Comparison of ENCODE assay signal across 9 cellular contexts in genomic region chrX:10633722-10634121, GRCh38. TPM values are rescaled to one million over a fixed set of nuclear protein-coding genes. Genes with fewer than 3 reads are reported as not detected.
DNase-seq lines count a peak whose midpoint lies in the region; ATAC-seq and TF ChIP-seq lines count a peak whose summit lies in the region.
"Had no signal": no experiment of that assay in that cellular context is flagged by ENCODE, and none has a peak within 500 bp of the region (broad histone marks: within the 10 kb centered on the region; RNA-seq: fewer than 3 reads in every experiment).

No MANE protein-coding gene starts in this region.

- peaks cover 7 to 15% (median 8%) of the 10 kb centered on the region in 3 experiments; a peak in 6 of 7 replicates for H3K36me3 Mint-ChIP-seq in H9 (ENCODE audit: insufficient read depth in 1 of 3, low read depth in 3 of 3)

- H3K36me3 ChIP-seq in HCT116 (ENCODE audit: control insufficient read depth in 1 of 2, insufficient read depth in 2 of 2, low read length in 2 of 2) (no peaks in the 10 kb centered on the region), PC-3 (ENCODE audit: low read depth, low read length) (no peaks in the 10 kb centered on the region), rectal smooth muscle tissue (ENCODE audit: control insufficient read depth, insufficient read depth, low read length) (no peaks in the 10 kb centered on the region)

- WGBS in H9 (ENCODE audit: extremely low coverage, insufficient read length, low lambda C conversion rate): no CpG with 5 or more reads among the region's 2 CpGs

- no peak overlapping the region for H3K27ac Mint-ChIP-seq in H9
- H3K27ac Mint-ChIP-seq: T-helper 1 cell treated with Interleukin-12 subunit alpha and Interleukin-12 subunit beta and Interleukin-4 antibody, amounts not matched to agents 30 μg/mL and 1 μg/mL, for 36 hours had no signal

- H3K4me2 ChIP-seq in HCT116 (ENCODE audit: low read length) (peak overlapping the region; percentile 72), PC-3 (ENCODE audit: low read length) (peak overlapping the region; percentile 80), H9 (ENCODE audit: insufficient read depth, insufficient read length, low read length) (no peak overlapping the region)

- no peak overlapping the region for H2BK12ac ChIP-seq in H9 (ENCODE audit: insufficient read length, low read depth, low read length)

- H3K4me1 Mint-ChIP-seq in H9: peaks cover 18 to 24% of the 10 kb centered on the region in 2 experiments

- no peaks in the 10 kb centered on the region for H3K23me2 ChIP-seq in H9 (ENCODE audit: insufficient read length, low read depth, low read length, poor library complexity, severe bottlenecking)

- CTCF ChIA-PET in HCT116 (lab: Charles Lee) (no interaction called here), PC-3 (lab: Charles Lee) (interaction anchor here (0.7 kb wide), 1 partner anchor 36 kb away, joined by 4 read pairs; no protein-coding TSS in a partner anchor)

- H3T11ph ChIP-seq in H9 (ENCODE audit: low read length): no peak overlapping the region

- H3K4me3 ChIP-seq in HCT116 (replicated peaks in 1 of 2; ENCODE audit: low read depth in 1 of 2, low read length in 2 of 2) (peak overlapping the region in 1 of 2 experiments; percentile 42; a peak in 2 of 4 replicates), PC-3 (ENCODE audit: low read length) (peak overlapping the region; percentile 51; the same call in 1 of the 2 replicates), fibroblast of the aortic adventitia (ENCODE audit: low read depth, low read length) (no peak overlapping the region), rectal smooth muscle tissue (ENCODE audit: low read length) (no peak overlapping the region)

- no peak overlapping the region for H2AFZ ChIP-seq in HCT116 (ENCODE audit: low read depth, low read length, poor library complexity, severe bottlenecking)
- no peak overlapping the region for H2AFZ ChIP-seq in PC-3 (ENCODE audit: low read length)
- H2AFZ ChIP-seq in H9 (ENCODE audit: low read length): no peak overlapping the region

- H2BK15ac ChIP-seq in H9 (ENCODE audit: low read depth, low read length): no peak overlapping the region

- H3K9me3 ChIP-seq in HCT116 (ENCODE audit: control insufficient read depth in 1 of 2, insufficient read depth in 1 of 2, low read depth in 1 of 2, low read length in 2 of 2) (no peaks in the 10 kb centered on the region), PC-3 (ENCODE audit: low read length) (no peaks in the 10 kb centered on the region), H9 (ENCODE audit: control insufficient read depth, low read depth, low read length) (peaks cover 5% of the 10 kb centered on the region)

- intact Hi-C loops in HCT116 (cut with micrococcal nuclease) (loop anchor here (5.0 kb wide), 1 partner anchor 56 kb away; no protein-coding TSS in a partner anchor), PC-3 (cut with micrococcal nuclease) (loop anchor here (1.0 to 10.0 kb wide), 2 partner anchors 13 to 471 kb away; partner anchors contain the start of gene MID1)

- H3K14ac ChIP-seq in H9 (ENCODE audit: insufficient read depth, low read length): no peak overlapping the region

- H3K9me3 Mint-ChIP-seq in H9: peaks cover 52 to 56% of the 10 kb centered on the region in 2 experiments
- H3K9me3 Mint-ChIP-seq: T-helper 1 cell treated with Interleukin-12 subunit alpha and Interleukin-12 subunit beta and Interleukin-4 antibody, amounts not matched to agents 30 μg/mL and 1 μg/mL, for 36 hours had no signal

- no peak for TF ChIP-seq RAD21 in HCT116 (IDR thresholded peaks at IDR 0.05; ENCODE audit: low read depth)

- H4K20me1 ChIP-seq in HCT116 (ENCODE audit: insufficient read depth) (no peaks in the 10 kb centered on the region), PC-3 (ENCODE audit: low read length) (no peaks in the 10 kb centered on the region), H9 (ENCODE audit: control insufficient read depth, insufficient read depth, insufficient read length) (no peaks in the 10 kb centered on the region)

- H2BK120ac ChIP-seq in H9 (ENCODE audit: low read depth, low read length, poor library complexity, severe bottlenecking): no peak overlapping the region

- POLR2A ChIA-PET in HCT116 (lab: Charles Lee): no interaction called here
- POLR2A ChIA-PET in PC-3 (lab: Charles Lee; ENCODE audit: unreplicated experiment): no interaction called here

- H3F3A ChIP-seq in PC-3 (ENCODE audit: low read length, unreplicated experiment): peaks cover 19% of the 10 kb centered on the region

- H3K9ac ChIP-seq in HCT116 (ENCODE audit: low read length) (peak overlapping the region; percentile 51), PC-3 (ENCODE audit: low read length) (peak overlapping the region; percentile 73), rectal smooth muscle tissue (ENCODE audit: low read length) (no peak overlapping the region), H9 (ENCODE audit: extremely low read depth, insufficient read length, low read length) (no peak overlapping the region)

- RAD21 ChIA-PET in HCT116 (lab: Charles Lee; ENCODE audit: low non-redundant PET in 1 of 2, low total read pairs in 2 of 2, uncharacterized antibody in 2 of 2, unreplicated experiment in 2 of 2): no interaction called here

- no peak overlapping the region for H2BK20ac ChIP-seq in H9 (ENCODE audit: low read depth, low read length, poor library complexity, severe bottlenecking)

- H3K27me3 Mint-ChIP-seq in H9 (ENCODE audit: low read depth): no peaks in the 10 kb centered on the region; the same call in 1 of the 2 replicates

- TF ChIP-seq POLR2A in HCT116 (IDR thresholded peaks at IDR 0.05; ENCODE audit: borderline replicate concordance, extremely low read depth, insufficient read depth, insufficient read length): peak; percentile 7

- no peak overlapping the region for H2BK5ac ChIP-seq in H9 (ENCODE audit: insufficient read length, low read length)

- H3K4ac ChIP-seq in H9 (ENCODE audit: low read depth, low read length): no peak overlapping the region

- no peak overlapping the region for H3K56ac ChIP-seq in H9 (ENCODE audit: insufficient read length, low read depth, low read length)

- ATAC-seq in HCT116: peak; percentile 58
- peak; percentile 61 for ATAC-seq in PC-3
- no peak for ATAC-seq in HG02938 (IDR thresholded peaks at IDR 0.05; ENCODE audit: unreplicated experiment)
- no peak for ATAC-seq in HG02623 (IDR thresholded peaks at IDR 0.05; ENCODE audit: unreplicated experiment)

- H3K79me1 ChIP-seq in H9 (ENCODE audit: insufficient read depth, low read depth, low read length, poor library complexity, severe bottlenecking): no peaks in the 10 kb centered on the region

- H3K27me3 ChIP-seq in HCT116 (ENCODE audit: insufficient read depth, low read length) (no peaks in the 10 kb centered on the region), PC-3 (ENCODE audit: low read length) (no peaks in the 10 kb centered on the region), rectal smooth muscle tissue (ENCODE audit: control insufficient read depth, insufficient read depth, low read length) (no peaks in the 10 kb centered on the region), H9 (ENCODE audit: insufficient read depth, low read length) (no peaks in the 10 kb centered on the region)

- BruUV-seq in HCT116 (replicated peaks; lab: Mats Ljungman, UMichigan) (no TSS peak), PC-3 (replicated peaks; lab: Mats Ljungman, UMichigan) (no TSS peak)

- peak; percentile 77 for DNase-seq in HCT116 (ENCODE audit: low read depth, low spot score)
- peak; percentile 90 for DNase-seq in PC-3
- DNase-seq in fibroblast of the aortic adventitia (ENCODE audit: low read depth): peak; percentile 84
- no peak for DNase-seq in UCSD-AML1 (lab: John Stamatoyannopoulos, UW; ENCODE audit: unreplicated experiment)
- DNase-seq in H9: no peak

- no peak overlapping the region for H3K4me3 Mint-ChIP-seq in H9
- H3K4me3 Mint-ChIP-seq: T-helper 1 cell treated with Interleukin-12 subunit alpha and Interleukin-12 subunit beta and Interleukin-4 antibody, amounts not matched to agents 30 μg/mL and 1 μg/mL, for 36 hours had no signal

- H4K91ac ChIP-seq in H9 (ENCODE audit: insufficient read length, low read depth, low read length): no peak overlapping the region

- H3K79me2 ChIP-seq in HCT116 (ENCODE audit: insufficient read depth, low read length) (no peaks in the 10 kb centered on the region; the same call in 1 of the 2 replicates), PC-3 (ENCODE audit: low read length) (no peaks in the 10 kb centered on the region), H9 (ENCODE audit: insufficient read depth, low read length) (no peaks in the 10 kb centered on the region)

- H2AK5ac ChIP-seq in H9 (ENCODE audit: insufficient read length, low read length): no peak overlapping the region

- no peak overlapping the region for H4K5ac ChIP-seq in H9 (ENCODE audit: insufficient read length, low read depth, low read length)

- H3K27ac ChIP-seq in HCT116 (ENCODE audit: low read depth, low read length) (peak overlapping the region; percentile 93), PC-3 (ENCODE audit: low read length) (peak overlapping the region; percentile 97), rectal smooth muscle tissue (ENCODE audit: low read depth, low read length) (peak overlapping the region; percentile 73), H9 (ENCODE audit: insufficient read length, low read depth, low read length) (no peak overlapping the region)

- H3K9me2 ChIP-seq in HCT116 (ENCODE audit: insufficient read depth) (no peaks in the 10 kb centered on the region), PC-3 (replicated peaks; ENCODE audit: low read length) (no peaks in the 10 kb centered on the region)

- no peak overlapping the region for H3K23ac ChIP-seq in H9 (ENCODE audit: insufficient read length, low read depth, low read length)

- TF ChIP-seq CTCF in HCT116 (IDR thresholded peaks at IDR 0.05 in 2 of 3, conservative IDR thresholded peaks at IDR 0.05 in 1 of 3; ENCODE audit: borderline replicate concordance in 1 of 3, insufficient read depth in 1 of 3, low read depth in 2 of 3, low read length in 2 of 3) (no peak), PC-3 (conservative IDR thresholded peaks at IDR 0.05; ENCODE audit: low read depth, low read length) (no peak), fibroblast of the aortic adventitia (IDR thresholded peaks at IDR 0.05; ENCODE audit: insufficient read depth, low read length) (no peak), H9 (conservative IDR thresholded peaks at IDR 0.05) (no peak)

- H3K18ac ChIP-seq in H9 (ENCODE audit: insufficient read length, low read depth, low read length): no peak overlapping the region

- no peak overlapping the region for H4K8ac ChIP-seq in H9 (replicated peaks; ENCODE audit: insufficient read length, low read depth, low read length)

- H3K4me1 ChIP-seq in HCT116 (ENCODE audit: control insufficient read depth in 1 of 2, insufficient read depth in 2 of 2, low read length in 2 of 2) (peaks cover 56 to 77% of the 10 kb centered on the region in 2 experiments), PC-3 (ENCODE audit: insufficient read depth, low read length) (peaks cover 63% of the 10 kb centered on the region), rectal smooth muscle tissue (ENCODE audit: control insufficient read depth, insufficient read depth, low read length) (peaks cover 5% of the 10 kb centered on the region), H9 (ENCODE audit: insufficient read depth, low read length) (peaks cover 5% of the 10 kb centered on the region; the same call in 1 of the 2 replicates)

RNA-seq across cellular contexts. Expression of gene MID1, which starts 13.3 kb away (rescaled TPM):
- total RNA-seq in HCT116 (2021; ENCODE audit: unreplicated experiment): 48.8 TPM
- 18.3 and 21.7 TPM in 2 replicates for polyA plus RNA-seq in HCT116 (2012)
- 21.9 and 24.6 TPM in 2 replicates for total RNA-seq in PC-3 (2014; rRNA removed)
- 18.0 and 20.4 TPM in 2 replicates for total RNA-seq in fibroblast of the aortic adventitia (ENCODE audit: low replicate concordance)
- total RNA-seq in H9 (2021): 32.9 and 33.1 TPM in 2 replicates

Comparison
In these comparisons a context has a peak if more than half of its experiments do, and no peak if none do; other contexts are left out.
1. ATAC-seq: peak in HCT116 (single experiment) and PC-3 (single experiment); none in HG02938 (single experiment) and HG02623 (single experiment).
2. DNase-seq: peak in HCT116 (single experiment), PC-3 (single experiment) and fibroblast of the aortic adventitia (single experiment); none in UCSD-AML1 (single experiment) and H9 (single experiment).
3. H3K9ac ChIP-seq: peak in HCT116 (single experiment) and PC-3 (single experiment); none in rectal smooth muscle tissue (single experiment) and H9 (single experiment).